Comparison of ENCODE assay signal across 8 cellular contexts in genomic region chr3:69200384-69201068, GRCh38.
DNase-seq lines count a peak whose midpoint lies in the region; ATAC-seq and TF ChIP-seq lines count a peak whose summit lies in the region.

No MANE protein-coding gene starts in this region.

- POLR2A ChIA-PET in A673 (lab: Charles Lee; ENCODE audit: low non-redundant PET), result no interaction called here

- H3K9me3 Mint-ChIP-seq in central memory CD8-positive, alpha-beta T cell, result no peaks in the 10 kb centered on the region

- H3K36me3 Mint-ChIP-seq in central memory CD8-positive, alpha-beta T cell (ENCODE audit: insufficient read depth), result peaks cover 2% of the 10 kb centered on the region

- no peaks in the 10 kb centered on the region for H3K27me3 ChIP-seq in H7 (ENCODE audit: control insufficient read depth, insufficient read depth, low read length)
- H3K27me3 ChIP-seq in RWPE2 (ENCODE audit: insufficient read depth, poor library complexity, severe bottlenecking), result no peaks in the 10 kb centered on the region
- H3K27me3 ChIP-seq in lower lobe of right lung (ENCODE audit: low read depth), result no peaks in the 10 kb centered on the region
- no peaks in the 10 kb centered on the region for H3K27me3 ChIP-seq in A673 (replicated peaks; ENCODE audit: insufficient read depth, low read depth, low read length, poor library complexity)

- intact Hi-C loops in lower lobe of right lung (cut with DNase I), result no loop called here
- intact Hi-C loops in A673 (cut with micrococcal nuclease; ENCODE audit: unreplicated experiment), result no loop called here

- no peak overlapping the region for H3K4me3 ChIP-seq in H7 (ENCODE audit: insufficient read depth, low read depth, low read length)
- peak overlapping the region; percentile 34 for H3K4me3 ChIP-seq in RWPE2 (ENCODE audit: severe bottlenecking)
- H3K4me3 ChIP-seq in lower lobe of right lung, result peak overlapping the region; percentile 50
- no peak overlapping the region for H3K4me3 ChIP-seq in A673 (ENCODE audit: low read depth, low read length, poor library complexity, severe bottlenecking)

- peak; percentile 73 for ATAC-seq in RWPE2 (ENCODE audit: low read depth)
- no peak for ATAC-seq in central memory CD8-positive, alpha-beta T cell (replicated peaks; ENCODE audit: extremely low read depth, poor library complexity, severe bottlenecking)
- ATAC-seq in lower lobe of right lung, result peak; percentile 79 to 86
- no peak for ATAC-seq in stimulated activated naive CD8-positive, alpha-beta T cell treated with anti-CD3 and anti-CD28 coated beads, Interleukin-15, Interleukin-2, amounts not matched to agents 100 U/mL and 50 U/mL, for 24 hours
- no peak for ATAC-seq in GM21786 (IDR thresholded peaks at IDR 0.05; ENCODE audit: unreplicated experiment)

- H3K4me3 Mint-ChIP-seq in central memory CD8-positive, alpha-beta T cell, result peak overlapping the region; percentile 85

- no peaks in the 10 kb centered on the region for H3K9me3 ChIP-seq in RWPE2 (ENCODE audit: severe bottlenecking)
- H3K9me3 ChIP-seq in lower lobe of right lung, result no peaks in the 10 kb centered on the region
- no peaks in the 10 kb centered on the region for H3K9me3 ChIP-seq in A673 (ENCODE audit: low read depth, low read length, poor library complexity, severe bottlenecking)

- DNase-seq in H7 (peak; percentile 57), RWPE2 (ENCODE audit: low spot score) (no peak), lower lobe of right lung (no peak), A673 (ENCODE audit: low spot score) (no peak), NCI-H2196 (lab: John Stamatoyannopoulos, UW; ENCODE audit: unreplicated experiment) (no peak)
- no peak for DNase-seq in central memory CD8-positive, alpha-beta T cell (ENCODE audit: low spot score in 2 of 2)
- DNase-seq in stimulated activated naive CD8-positive, alpha-beta T cell treated with anti-CD3 and anti-CD28 coated beads, Interleukin-15, Interleukin-2, amounts not matched to agents 100 U/mL and 50 U/mL, for 24 hours, result peak; percentile 54

- no peaks in the 10 kb centered on the region for H3K36me3 ChIP-seq in H7 (replicated peaks; ENCODE audit: control insufficient read depth, insufficient read depth, low read length)
- H3K36me3 ChIP-seq in RWPE2 (ENCODE audit: low read depth), result peaks cover 30% of the 10 kb centered on the region
- H3K36me3 ChIP-seq in lower lobe of right lung, result peaks cover 47% of the 10 kb centered on the region
- no peaks in the 10 kb centered on the region for H3K36me3 ChIP-seq in A673 (ENCODE audit: insufficient read depth, low read length, poor library complexity, severe bottlenecking)

- peak overlapping the region; percentile 90 for H3K27ac Mint-ChIP-seq in central memory CD8-positive, alpha-beta T cell (ENCODE audit: low read depth)

- H3K4me1 ChIP-seq in RWPE2 (ENCODE audit: insufficient read depth, poor library complexity, severe bottlenecking) (peaks cover 29% of the 10 kb centered on the region), lower lobe of right lung (peaks cover 19% of the 10 kb centered on the region), A673 (ENCODE audit: insufficient read depth, low read length, poor library complexity, severe bottlenecking) (no peaks in the 10 kb centered on the region)

- no TSS peak for BruUV-seq in A673 (replicated peaks; lab: Mats Ljungman, UMichigan)

- peak overlapping the region; percentile 84 for H3K27ac ChIP-seq in RWPE2 (ENCODE audit: poor library complexity, severe bottlenecking)
- H3K27ac ChIP-seq in lower lobe of right lung, result peak overlapping the region; percentile 66
- no peak overlapping the region for H3K27ac ChIP-seq in A673 (ENCODE audit: low read depth, low read length, poor library complexity, severe bottlenecking)

- no peaks in the 10 kb centered on the region for H3K27me3 Mint-ChIP-seq in central memory CD8-positive, alpha-beta T cell

- TF ChIP-seq CTCF in RWPE2 (IDR thresholded peaks at IDR 0.05; ENCODE audit: poor library complexity, severe bottlenecking) (no peak), lower lobe of right lung (IDR thresholded peaks at IDR 0.05) (no peak), A673 (conservative IDR thresholded peaks at IDR 0.05; ENCODE audit: low read depth, low read length) (no peak)

- CTCF ChIA-PET in A673 (lab: Charles Lee), result no interaction called here

- H3K4me1 Mint-ChIP-seq in central memory CD8-positive, alpha-beta T cell, result peaks cover 43% of the 10 kb centered on the region

Comparison
In these comparisons a context has a peak if more than half of its experiments do, and no peak if none do; other contexts are left out.
1. DNase-seq: peak in H7 (single experiment) and stimulated activated naive CD8-positive, alpha-beta T cell treated with anti-CD3 and anti-CD28 coated beads, Interleukin-15, Interleukin-2, amounts not matched to agents 100 U/mL and 50 U/mL, for 24 hours (single experiment); none in RWPE2 (single experiment), central memory CD8-positive, alpha-beta T cell (0 of 2), lower lobe of right lung (single experiment), A673 (single experiment) and NCI-H2196 (single experiment).
2. H3K4me3 ChIP-seq: peak in RWPE2 (single experiment) and lower lobe of right lung (single experiment); none in H7 (single experiment) and A673 (single experiment).
3. ATAC-seq: peak in RWPE2 (single experiment) and lower lobe of right lung (2 of 2); none in central memory CD8-positive, alpha-beta T cell (single experiment), stimulated activated naive CD8-positive, alpha-beta T cell treated with anti-CD3 and anti-CD28 coated beads, Interleukin-15, Interleukin-2, amounts not matched to agents 100 U/mL and 50 U/mL, for 24 hours (single experiment) and GM21786 (single experiment).